ENCODE assay signal across 1 cellular context in genomic region chr15:80957556-80957955, GRCh38.
TF ChIP-seq lines count a peak whose summit lies in the region.

No MANE protein-coding gene starts in this region.

TF ChIP-seq in WTC11, 78 proteins besides CTCF, POLR2A, EP300 and RAD21 (continued from another document):
- TF ChIP-seq, protein P1, sequence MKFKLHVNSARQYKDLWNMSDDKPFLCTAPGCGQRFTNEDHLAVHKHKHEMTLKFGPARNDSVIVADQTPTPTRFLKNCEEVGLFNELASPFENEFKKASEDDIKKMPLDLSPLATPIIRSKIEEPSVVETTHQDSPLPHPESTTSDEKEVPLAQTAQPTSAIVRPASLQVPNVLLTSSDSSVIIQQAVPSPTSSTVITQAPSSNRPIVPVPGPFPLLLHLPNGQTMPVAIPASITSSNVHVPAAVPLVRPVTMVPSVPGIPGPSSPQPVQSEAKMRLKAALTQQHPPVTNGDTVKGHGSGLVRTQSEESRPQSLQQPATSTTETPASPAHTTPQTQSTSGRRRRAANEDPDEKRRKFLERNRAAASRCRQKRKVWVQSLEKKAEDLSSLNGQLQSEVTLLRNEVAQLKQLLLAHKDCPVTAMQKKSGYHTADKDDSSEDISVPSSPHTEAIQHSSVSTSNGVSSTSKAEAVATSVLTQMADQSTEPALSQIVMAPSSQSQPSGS (CRISPR knock-in tag; IDR thresholded peaks at IDR 0.05; ENCODE audit: borderline replicate concordance, low read depth): no peak
- no peak for TF ChIP-seq TEAD1 (CRISPR knock-in tag; IDR thresholded peaks at IDR 0.05)
- no peak for TF ChIP-seq ZNF219 (CRISPR knock-in tag; IDR thresholded peaks at IDR 0.05; ENCODE audit: borderline replicate concordance)
- no peak for TF ChIP-seq EMX1 (CRISPR knock-in tag; IDR thresholded peaks at IDR 0.05)
- TF ChIP-seq FOXJ3 (CRISPR knock-in tag; IDR thresholded peaks at IDR 0.05; ENCODE audit: borderline replicate concordance): no peak
